In genomic region chr7:1704326-1705241, GRCh38 we compare ENCODE assay signal across 16 cellular contexts. TPM values are rescaled to one million over a fixed set of nuclear protein-coding genes. Genes with fewer than 3 reads are reported as not detected.
DNase-seq lines count a peak whose midpoint lies in the region; TF ChIP-seq lines count a peak whose summit lies in the region.
"Had no signal": no experiment of that assay in that cellular context is flagged by ENCODE, and none has a peak within 500 bp of the region (broad histone marks: within the 10 kb centered on the region; RNA-seq: fewer than 3 reads in every experiment).

No MANE protein-coding gene starts in this region.

- no peak for TF ChIP-seq CTCF in chondrocyte (IDR thresholded peaks at IDR 0.05)

- peak; percentile 9 for DNase-seq in AG20443 (ENCODE audit: low spot score)
- peak; percentile 9 for DNase-seq in ELF-1 (ENCODE audit: low read depth, low spot score)
- peak; percentile 85 for DNase-seq in chondrocyte (ENCODE audit: low spot score)
- DNase-seq in mesenteric fat pad (ENCODE audit: low spot score): peak; percentile 87
- no peak for DNase-seq in dermis blood vessel endothelial cell
- DNase-seq in stimulated activated CD4-positive, alpha-beta T cell treated with anti-CD3 and anti-CD28 coated beads, Interleukin-2, amount 100 ng/mL, for 48 hours: no peak
- no peak for DNase-seq in GF-D8 (lab: John Stamatoyannopoulos, UW)
- DNase-seq: activated CD4-positive, alpha-beta memory T cell treated with anti-CD3 and anti-CD28 coated beads, Interleukin-2, amount 10 ng/mL, durations not matched to agents 7 days and 5 days; BE2C; Caco-2; foreskin fibroblast; HFFc6; NCI-H2029 treated with DMSO at 0.1 percent for 48 hours; NCI-H446 treated with DMSO at 0.1 percent for 48 hours; stimulated activated CD4-positive, alpha-beta T cell treated with anti-CD3 and anti-CD28 coated beads, Interleukin-4, amount 100 ng/mL, for 4 hours; substantia nigra had no signal

- H3K4me3 Mint-ChIP-seq in chondrocyte (ENCODE audit: unreplicated experiment): no peak overlapping the region
- H3K4me3 Mint-ChIP-seq: activated CD4-positive, alpha-beta memory T cell treated with anti-CD3 and anti-CD28 coated beads, Interleukin-2, amount 10 ng/mL, durations not matched to agents 7 days and 5 days; HFFc6 had no signal

- H3K4me1 Mint-ChIP-seq in chondrocyte (ENCODE audit: low read depth): no peaks in the 10 kb centered on the region
- H3K4me1 Mint-ChIP-seq: activated CD4-positive, alpha-beta memory T cell treated with anti-CD3 and anti-CD28 coated beads, Interleukin-2, amount 10 ng/mL, durations not matched to agents 7 days and 5 days had no signal

- H3K27me3 Mint-ChIP-seq in chondrocyte (ENCODE audit: low read depth): peaks cover 15% of the 10 kb centered on the region
- H3K27me3 Mint-ChIP-seq: activated CD4-positive, alpha-beta memory T cell treated with anti-CD3 and anti-CD28 coated beads, Interleukin-2, amount 10 ng/mL, durations not matched to agents 7 days and 5 days had no signal

- H3K36me3 Mint-ChIP-seq in chondrocyte (ENCODE audit: low read depth): peaks cover 3% of the 10 kb centered on the region

- H3K9me3 Mint-ChIP-seq in chondrocyte (ENCODE audit: low read depth): peaks cover 9% of the 10 kb centered on the region

- H3K27ac Mint-ChIP-seq in chondrocyte (ENCODE audit: unreplicated experiment): no peak overlapping the region
- H3K27ac Mint-ChIP-seq: activated CD4-positive, alpha-beta memory T cell treated with anti-CD3 and anti-CD28 coated beads, Interleukin-2, amount 10 ng/mL, durations not matched to agents 7 days and 5 days; HFFc6 had no signal

RNA-seq across cellular contexts. Expression of gene ELFN1, which starts 34.5 kb away (rescaled TPM):
- 0.65 to 0.72 TPM (median 0.68 TPM) in 3 replicates for total RNA-seq in chondrocyte
- total RNA-seq in mesenteric fat pad: 3.7 TPM
- total RNA-seq in dermis blood vessel endothelial cell: 0.56 and 1.2 TPM in 2 replicates

Comparison
In these comparisons a context has a peak if more than half of its experiments do, and no peak if none do; other contexts are left out.
1. DNase-seq: peak in AG20443 (single experiment), ELF-1 (single experiment), chondrocyte (single experiment) and mesenteric fat pad (single experiment); none in dermis blood vessel endothelial cell (single experiment), stimulated activated CD4-positive, alpha-beta T cell treated with anti-CD3 and anti-CD28 coated beads, Interleukin-2, amount 100 ng/mL, for 48 hours (0 of 2) and GF-D8 (single experiment).